In the genomic region with DNA sequence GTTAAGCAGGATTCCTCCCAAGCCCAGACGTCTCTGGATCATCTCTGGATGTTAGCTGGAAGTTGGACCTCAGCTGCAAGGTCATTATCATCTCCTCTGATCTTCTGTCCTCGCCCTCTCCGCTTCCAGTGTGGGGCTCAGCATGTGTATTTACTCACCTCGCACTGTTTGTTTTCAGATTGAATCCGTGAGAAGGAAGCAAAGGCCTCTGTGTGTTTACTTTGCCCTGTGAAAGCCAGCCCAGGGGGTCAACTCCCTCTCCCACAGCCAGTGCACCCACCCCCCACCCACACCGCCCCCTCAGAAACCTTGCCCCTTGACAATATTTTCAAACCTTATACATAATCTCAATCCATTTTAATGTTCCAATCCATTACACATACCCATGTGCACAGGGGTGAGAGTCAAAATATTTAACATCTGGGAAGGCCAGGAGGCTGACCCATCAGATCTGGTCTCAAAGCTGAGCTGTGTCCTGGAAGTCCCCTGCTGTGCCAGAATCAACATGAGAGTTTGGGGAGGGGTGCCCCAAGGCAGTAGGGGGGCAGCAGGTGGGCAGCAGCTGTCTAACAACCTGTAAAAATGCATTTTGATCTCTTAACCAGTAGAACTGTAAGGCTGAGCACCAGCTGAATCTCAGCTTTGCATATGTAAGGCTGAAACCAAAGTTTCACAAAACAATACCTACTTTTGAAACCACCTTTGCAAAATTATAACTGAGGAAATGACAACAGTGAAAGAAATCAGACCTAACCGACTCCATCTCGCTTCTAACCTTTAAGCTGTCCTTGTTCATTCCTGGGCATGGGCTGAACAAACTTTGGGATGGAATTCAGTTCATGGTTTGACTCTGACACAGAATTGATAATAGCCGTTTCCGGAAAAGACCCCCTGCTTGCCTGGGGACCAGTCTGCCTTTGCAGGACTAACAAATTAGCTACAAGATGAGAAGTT, we compare ENCODE assay signal across 12 cellular contexts.
DNase-seq lines count a peak whose midpoint lies in the region; ATAC-seq and TF ChIP-seq lines count a peak whose summit lies in the region.
"Had no signal": no experiment of that assay in that cellular context is flagged by ENCODE, and none has a peak within 500 bp of the region (broad histone marks: within the 10 kb centered on the region; RNA-seq: fewer than 3 reads in every experiment).

No MANE protein-coding gene starts in this region.

- H3K4me3 ChIP-seq in GM06990 (replicated peaks; ENCODE audit: low read depth, low read length) (no peak overlapping the region), colonic mucosa (no peak overlapping the region), thyroid gland (replicated peaks in 1 of 3) (no peak overlapping the region)
- H3K4me3 ChIP-seq: upper lobe of left lung had no signal

- H3K27me3 ChIP-seq in GM06990 (replicated peaks; ENCODE audit: control insufficient read depth, insufficient read depth, low read length) (no peaks in the 10 kb centered on the region), colonic mucosa (no peaks in the 10 kb centered on the region), thyroid gland (no peaks in the 10 kb centered on the region)
- H3K27me3 ChIP-seq: upper lobe of left lung had no signal

- H3K9ac ChIP-seq in colonic mucosa (ENCODE audit: low read depth in 2 of 2, low read length in 2 of 2), result no peak overlapping the region

- H3K4me1 ChIP-seq in colonic mucosa (no peaks in the 10 kb centered on the region), thyroid gland (no peaks in the 10 kb centered on the region)
- H3K4me1 ChIP-seq: upper lobe of left lung had no signal

- intact Hi-C loops in colonic mucosa (cut with DNase I), result no loop called here
- intact Hi-C loops in thyroid gland (cut with DNase I), result no loop called here

- TF ChIP-seq POLR2A in thyroid gland (IDR thresholded peaks at IDR 0.05), result no peak

- H3K36me3 ChIP-seq in GM06990 (ENCODE audit: control insufficient read depth, insufficient read depth, low read length), result no peaks in the 10 kb centered on the region
- H3K36me3 ChIP-seq in colonic mucosa, result no peaks in the 10 kb centered on the region
- no peaks in the 10 kb centered on the region for H3K36me3 ChIP-seq in thyroid gland
- H3K36me3 ChIP-seq: upper lobe of left lung had no signal

- ATAC-seq in GM19468 (IDR thresholded peaks at IDR 0.05; ENCODE audit: extremely low read depth, unreplicated experiment) (peak; percentile 49), HG03457 (IDR thresholded peaks at IDR 0.05; ENCODE audit: unreplicated experiment) (peak; percentile 58), HG02938 (IDR thresholded peaks at IDR 0.05; ENCODE audit: unreplicated experiment) (no peak)

- peak; percentile 64 for DNase-seq in GM06990 (ENCODE audit: extremely low read depth, insufficient read length)
- DNase-seq in colonic mucosa, result peak; percentile 24
- DNase-seq in thyroid gland, result no peak
- no peak for DNase-seq in stimulated activated CD4-positive, alpha-beta T cell treated with anti-CD3 and anti-CD28 coated beads, Interleukin-2, amount 100 ng/mL, for 24 hours
- no peak for DNase-seq in OCI-M2 (lab: John Stamatoyannopoulos, UW; ENCODE audit: unreplicated experiment)
- DNase-seq: CD4-positive, CD25-positive, alpha-beta regulatory T cell; HFFc6; NCI-H82; upper lobe of left lung had no signal

- WGBS in thyroid gland, 2 donors, result 73 to 75% methylated on average over 9 to 10 of the region's 10 CpGs

- H3K27ac ChIP-seq in colonic mucosa (no peak overlapping the region), thyroid gland (no peak overlapping the region)
- H3K27ac ChIP-seq: upper lobe of left lung had no signal

- H3K9me3 ChIP-seq in colonic mucosa, result no peaks in the 10 kb centered on the region
- H3K9me3 ChIP-seq in thyroid gland, result no peaks in the 10 kb centered on the region
- H3K9me3 ChIP-seq: upper lobe of left lung had no signal

- TF ChIP-seq CTCF in GM06990 (IDR thresholded peaks at IDR 0.05; ENCODE audit: insufficient read depth, low read length, poor library complexity, severe bottlenecking) (no peak), colonic mucosa (IDR thresholded peaks at IDR 0.05) (no peak), thyroid gland (IDR thresholded peaks at IDR 0.05) (no peak)

Comparison
In these comparisons a context has a peak if more than half of its experiments do, and no peak if none do; other contexts are left out.
1. DNase-seq: peak in GM06990 (single experiment) and colonic mucosa (single experiment); none in thyroid gland (0 of 2), stimulated activated CD4-positive, alpha-beta T cell treated with anti-CD3 and anti-CD28 coated beads, Interleukin-2, amount 100 ng/mL, for 24 hours (0 of 2) and OCI-M2 (single experiment).